8 cellular contexts compared by ENCODE assay signal in genomic region chr1:167661527-167662436, GRCh38. TPM values are rescaled to one million over a fixed set of nuclear protein-coding genes. Genes with fewer than 3 reads are reported as not detected.
A peak's percentile ranks its signal among the peaks of the same experiment; 100 is the strongest.
DNase-seq lines count a peak whose midpoint lies in the region; FAIRE-seq and TF ChIP-seq lines count a peak whose summit lies in the region.

No MANE protein-coding gene starts in this region.

- H3K36me3 ChIP-seq in bronchial epithelial cell (ENCODE audit: control insufficient read depth, insufficient read depth, low read length) (no peaks in the 10 kb centered on the region), mesodermal cell (ENCODE audit: control insufficient read depth, insufficient read depth, low read length) (no peaks in the 10 kb centered on the region), small intestine (ENCODE audit: control insufficient read depth in 2 of 2, insufficient read depth in 2 of 2, low read length in 2 of 2) (no peaks in the 10 kb centered on the region)

- TF ChIP-seq CTCF in AG09309 (IDR thresholded peaks at IDR 0.05; ENCODE audit: control insufficient read depth, insufficient read depth, low read depth, low read length, missing control alignments): no peak
- TF ChIP-seq CTCF in bronchial epithelial cell (IDR thresholded peaks at IDR 0.05; ENCODE audit: insufficient read depth, low read length, severe bottlenecking): no peak

- FAIRE-seq in HTR-8/SVneo (lab: Jason Lieb, UNC) (no peak), bronchial epithelial cell (lab: Jason Lieb, UNC) (no peak), small intestine (lab: Jason Lieb, UNC) (no peak)

- H3K27me3 ChIP-seq in bronchial epithelial cell (ENCODE audit: control insufficient read depth, insufficient read depth, low read length) (no peaks in the 10 kb centered on the region), small intestine (ENCODE audit: control insufficient read depth in 2 of 2, insufficient read depth in 2 of 2, low read length in 2 of 2) (no peaks in the 10 kb centered on the region)

- H3K4me1 ChIP-seq in mesodermal cell (ENCODE audit: control insufficient read depth, insufficient read depth, low read length, poor library complexity, severe bottlenecking) (peaks cover 61% of the 10 kb centered on the region), small intestine (ENCODE audit: control insufficient read depth in 2 of 2, insufficient read depth in 1 of 2, low read depth in 1 of 2, low read length in 1 of 2) (peaks cover 0 to 8% of the 10 kb centered on the region in 2 donors)

- DNase-seq in AG09309 (ENCODE audit: low read depth): peak; percentile 89
- DNase-seq in HTR-8/SVneo (ENCODE audit: insufficient read length, low spot score): peak; percentile 83
- peak; percentile 90 for DNase-seq in bronchial epithelial cell (ENCODE audit: low read depth)
- no peak for DNase-seq in small intestine
- DNase-seq in inferior parietal cortex (ENCODE audit: extremely low spot score): no peak
- no peak for DNase-seq in NCI-H524 (lab: John Stamatoyannopoulos, UW)
- DNase-seq in activated CD4-positive, alpha-beta T cell treated with anti-CD3 and anti-CD28 coated beads for 1 hour: no peak

- H3K9me3 ChIP-seq in mesodermal cell (ENCODE audit: control insufficient read depth, low read length): no peaks in the 10 kb centered on the region
- no peaks in the 10 kb centered on the region for H3K9me3 ChIP-seq in small intestine (ENCODE audit: control insufficient read depth, low read depth)

- H3K27ac ChIP-seq in mesodermal cell (ENCODE audit: low read depth, low read length, severe bottlenecking) (peak overlapping the region; percentile 60), small intestine (ENCODE audit: low read depth in 1 of 2, low read length in 1 of 2) (peak overlapping the region in 1 of 2 donors; percentile 24)

- H3K4me3 ChIP-seq in AG09309 (ENCODE audit: control insufficient read depth, low read depth, low read length) (no peak overlapping the region), bronchial epithelial cell (ENCODE audit: low read depth, low read length) (no peak overlapping the region), mesodermal cell (ENCODE audit: extremely low read depth, insufficient read depth, low read length, poor library complexity, severe bottlenecking) (no peak overlapping the region), small intestine (ENCODE audit: low read depth in 1 of 2, low read length in 2 of 2) (no peak overlapping the region)

- WGBS in mesodermal cell (ENCODE audit: insufficient coverage in 2 of 2), 2 experiments: 90% methylated on average over 2 of the region's 3 CpGs; no CpG with 5 or more reads in 1 of the 2 experiments
- 58 to 87% (median 76%) methylated on average over 3 of the region's 3 CpGs for WGBS in small intestine, 3 donors

RNA-seq across cellular contexts. Expression of gene RCSD1, which starts 31.8 kb away (rescaled TPM):
- total RNA-seq in bronchial epithelial cell: under 0.01 and 0.13 TPM in 2 replicates
- polyA plus RNA-seq in mesodermal cell (2013, experiment 1 of 2): 49.2 TPM
- polyA plus RNA-seq in mesodermal cell (2013, experiment 2 of 2): 45.0 TPM
- polyA plus RNA-seq in small intestine: 10 to 100 TPM in 1 of 3 donors, 1 to 10 TPM in 2; 2.0 to 14.1 (median 9.1) TPM

RNA-seq across cellular contexts. Expression of gene MPZL1, which starts 60.0 kb away (rescaled TPM):
- 69.8 and 95.6 TPM in 2 replicates for total RNA-seq in bronchial epithelial cell
- 139 TPM for polyA plus RNA-seq in mesodermal cell (2013, experiment 1 of 2)
- 153 TPM for polyA plus RNA-seq in mesodermal cell (2013, experiment 2 of 2)
- polyA plus RNA-seq in small intestine: 10 to 100 TPM in 1 of 3 donors, 1 to 10 TPM in 2; 8.1 to 54.1 (median 8.6) TPM

Comparison
In these comparisons a context has a peak if more than half of its experiments do, and no peak if none do; other contexts are left out.
1. DNase-seq: peak in AG09309 (single experiment), HTR-8/SVneo (single experiment) and bronchial epithelial cell (single experiment); none in small intestine (single experiment), inferior parietal cortex (single experiment), NCI-H524 (0 of 2) and activated CD4-positive, alpha-beta T cell treated with anti-CD3 and anti-CD28 coated beads for 1 hour (single experiment).